ENCODE assay signal across 8 cellular contexts in genomic region chr9:75088646-75089368, GRCh38. TPM values are rescaled to one million over a fixed set of nuclear protein-coding genes. Genes with fewer than 3 reads are reported as not detected.
DNase-seq lines count a peak whose midpoint lies in the region; ATAC-seq and TF ChIP-seq lines count a peak whose summit lies in the region.

No MANE protein-coding gene starts in this region.

- H3K27me3 ChIP-seq in adipocyte (replicated peaks; ENCODE audit: control insufficient read depth, insufficient read depth, low read length), result no peaks in the 10 kb centered on the region

- TF ChIP-seq CTCF in osteocyte (IDR thresholded peaks at IDR 0.05), result peak; percentile 47

- H3K36me3 Mint-ChIP-seq in osteocyte (ENCODE audit: unreplicated experiment), result no peaks in the 10 kb centered on the region

- H3K4me1 Mint-ChIP-seq in osteocyte (ENCODE audit: unreplicated experiment), result peaks cover 35% of the 10 kb centered on the region

- H3K4me3 Mint-ChIP-seq in osteocyte (ENCODE audit: unreplicated experiment), result peak overlapping the region; percentile 99

- no peaks in the 10 kb centered on the region for H3K9me3 ChIP-seq in adipocyte (ENCODE audit: control insufficient read depth, low read length)

- intact Hi-C loops in Right ventricle myocardium superior (cut with DNase I), result no loop called here

- H3K27ac Mint-ChIP-seq in osteocyte (ENCODE audit: unreplicated experiment), result peak overlapping the region; percentile 95

- DNase-seq in DMS79 treated with DMSO at 0.1 percent for 48 hours (lab: John Stamatoyannopoulos, UW) (peak; percentile 1), OCI-M1 (lab: John Stamatoyannopoulos, UW) (peak; percentile 89), adipocyte (ENCODE audit: low read depth) (peak; percentile 82), Right ventricle myocardium superior (peak; percentile 84), osteocyte (ENCODE audit: extremely low spot score, unreplicated experiment) (no peak), 8988T (no peak)

- ATAC-seq in GM19452 (IDR thresholded peaks at IDR 0.05; ENCODE audit: unreplicated experiment) (peak; percentile 29), HG03460 (IDR thresholded peaks at IDR 0.05; ENCODE audit: unreplicated experiment) (peak; percentile 40), Right ventricle myocardium superior (ENCODE audit: poor library complexity) (peak; percentile 36)

- no peaks in the 10 kb centered on the region for H3K36me3 ChIP-seq in adipocyte (ENCODE audit: control insufficient read depth, insufficient read depth, low read length, severe bottlenecking)

- peaks cover 21% of the 10 kb centered on the region for H3K4me1 ChIP-seq in adipocyte (ENCODE audit: control insufficient read depth, insufficient read depth, low read length)

- H3K4me3 ChIP-seq in adipocyte (ENCODE audit: low read length), result peak overlapping the region; percentile 96

- H3K27me3 Mint-ChIP-seq in osteocyte (ENCODE audit: unreplicated experiment), result no peaks in the 10 kb centered on the region

- H3K9ac ChIP-seq in adipocyte (ENCODE audit: low read length), result peak overlapping the region; percentile 96

- no peaks in the 10 kb centered on the region for H3K9me3 Mint-ChIP-seq in osteocyte (ENCODE audit: unreplicated experiment)

RNA-seq across cellular contexts. Expression of gene OSTF1, which starts 0.5 kb away (rescaled TPM):
- total RNA-seq in Right ventricle myocardium superior, result 20.6 TPM
- total RNA-seq in osteocyte, result 21.4 and 21.8 TPM in 2 replicates

RNA-seq across cellular contexts. Expression of gene NMRK1, which starts 0.9 kb away (rescaled TPM):
- total RNA-seq in Right ventricle myocardium superior (17.3 TPM), osteocyte (11.4 and 11.9 TPM in 2 replicates)

Comparison
In these comparisons a context has a peak if more than half of its experiments do, and no peak if none do; other contexts are left out.
1. DNase-seq: peak in DMS79 treated with DMSO at 0.1 percent for 48 hours (single experiment), OCI-M1 (single experiment), adipocyte (single experiment) and Right ventricle myocardium superior (single experiment); none in osteocyte (single experiment) and 8988T (single experiment).
2. Peak in every context shown above with its lines, with median percentiles within 50 percentile points of each other: ATAC-seq.